8 cellular contexts compared by ENCODE assay signal in genomic region chr14:24136684-24137528, GRCh38. TPM values are rescaled to one million over a fixed set of nuclear protein-coding genes. Genes with fewer than 3 reads are reported as not detected.
DNase-seq lines count a peak whose midpoint lies in the region; ATAC-seq, FAIRE-seq and TF ChIP-seq lines count a peak whose summit lies in the region.

No MANE protein-coding gene starts in this region.

- H3K36me3 ChIP-seq in kidney (ENCODE audit: control insufficient read depth in 1 of 2, insufficient read depth in 2 of 2, low read length in 2 of 2) = peaks cover 14 to 23% of the 10 kb centered on the region in 2 donors

- no peak for DNase-seq in activated CD4-positive, alpha-beta T cell treated with anti-CD3 and anti-CD28 coated beads, Interleukin-2, amount 10 ng/mL, durations not matched to agents 24 days and 14 days
- DNase-seq in activated CD4-positive, alpha-beta T cell treated with anti-CD3 and anti-CD28 coated beads for 1 hour = no peak
- no peak for DNase-seq in kidney
- DNase-seq in epidermal melanocyte (ENCODE audit: insufficient read length, low spot score) = no peak
- no peak for DNase-seq in SW 1271 (lab: John Stamatoyannopoulos, UW)

- no peaks in the 10 kb centered on the region for H3K27me3 Mint-ChIP-seq in activated CD4-positive, alpha-beta T cell treated with anti-CD3 and anti-CD28 coated beads, Interleukin-2, amount 10 ng/mL, durations not matched to agents 24 days and 14 days
- no peaks in the 10 kb centered on the region for H3K27me3 Mint-ChIP-seq in activated naive CD4-positive, alpha-beta T cell treated with anti-CD3 and anti-CD28 coated beads, Interleukin-2, amount 50 U/mL, for 24 hours

- H3K4me3 Mint-ChIP-seq in activated CD4-positive, alpha-beta T cell treated with anti-CD3 and anti-CD28 coated beads, Interleukin-2, amount 10 ng/mL, durations not matched to agents 24 days and 14 days = peak overlapping the region; percentile 94
- H3K4me3 Mint-ChIP-seq in activated naive CD4-positive, alpha-beta T cell treated with anti-CD3 and anti-CD28 coated beads, Interleukin-2, amount 50 U/mL, for 24 hours = peak overlapping the region; percentile 93

- peaks cover 50% of the 10 kb centered on the region for H3K36me3 Mint-ChIP-seq in activated CD4-positive, alpha-beta T cell treated with anti-CD3 and anti-CD28 coated beads, Interleukin-2, amount 10 ng/mL, durations not matched to agents 24 days and 14 days (ENCODE audit: low read depth)
- peaks cover 17% of the 10 kb centered on the region for H3K36me3 Mint-ChIP-seq in activated naive CD4-positive, alpha-beta T cell treated with anti-CD3 and anti-CD28 coated beads, Interleukin-2, amount 50 U/mL, for 24 hours

- H3K9ac ChIP-seq in kidney (ENCODE audit: low read length in 2 of 2) = peak overlapping the region; percentile 54 to 77

- H3K4me1 Mint-ChIP-seq in activated CD4-positive, alpha-beta T cell treated with anti-CD3 and anti-CD28 coated beads, Interleukin-2, amount 10 ng/mL, durations not matched to agents 24 days and 14 days = peaks cover 49% of the 10 kb centered on the region
- H3K4me1 Mint-ChIP-seq in activated naive CD4-positive, alpha-beta T cell treated with anti-CD3 and anti-CD28 coated beads, Interleukin-2, amount 50 U/mL, for 24 hours = peaks cover 63% of the 10 kb centered on the region

- peaks cover 15 to 42% of the 10 kb centered on the region in 2 donors for H3K4me1 ChIP-seq in kidney (ENCODE audit: control insufficient read depth in 1 of 2, insufficient read depth in 1 of 2, low read depth in 1 of 2, low read length in 2 of 2)

- peak overlapping the region; percentile 90 for H3K27ac Mint-ChIP-seq in activated CD4-positive, alpha-beta T cell treated with anti-CD3 and anti-CD28 coated beads, Interleukin-2, amount 10 ng/mL, durations not matched to agents 24 days and 14 days
- peak overlapping the region; percentile 90 for H3K27ac Mint-ChIP-seq in activated naive CD4-positive, alpha-beta T cell treated with anti-CD3 and anti-CD28 coated beads, Interleukin-2, amount 50 U/mL, for 24 hours

- no peaks in the 10 kb centered on the region for H3K9me3 ChIP-seq in kidney (ENCODE audit: control insufficient read depth in 1 of 2, low read length in 2 of 2)

- no peak for TF ChIP-seq CTCF in kidney (IDR thresholded peaks at IDR 0.05; ENCODE audit: borderline replicate concordance, extremely low read depth, insufficient read depth)

- no peaks in the 10 kb centered on the region for H3K9me3 Mint-ChIP-seq in activated CD4-positive, alpha-beta T cell treated with anti-CD3 and anti-CD28 coated beads, Interleukin-2, amount 10 ng/mL, durations not matched to agents 24 days and 14 days
- H3K9me3 Mint-ChIP-seq in activated naive CD4-positive, alpha-beta T cell treated with anti-CD3 and anti-CD28 coated beads, Interleukin-2, amount 50 U/mL, for 24 hours = no peaks in the 10 kb centered on the region

- no peak for FAIRE-seq in kidney (lab: Jason Lieb, UNC)

- no peak for ATAC-seq in GM18502 (IDR thresholded peaks at IDR 0.05; ENCODE audit: poor library complexity, unreplicated experiment)

- peak overlapping the region; percentile 40 to 92 for H3K27ac ChIP-seq in kidney (ENCODE audit: low read depth in 2 of 2, low read length in 2 of 2)
- peak overlapping the region; percentile 85 for H3K27ac ChIP-seq in temporal lobe (ENCODE audit: low read depth, low read length)

- intact Hi-C loops in activated CD4-positive, alpha-beta T cell treated with anti-CD3 and anti-CD28 coated beads, Interleukin-2, amount 10 ng/mL, durations not matched to agents 24 days and 14 days (cut with micrococcal nuclease) = loop anchor here (1.0 kb wide), 4 partner anchors 9 to 76 kb away; partner anchors contain the start of genes CHMP4A, DCAF11, IRF9 and NRL
- intact Hi-C loops in kidney (cut with DNase I) = no loop called here

- peak overlapping the region; percentile 62 to 84 for H3K4me3 ChIP-seq in kidney (ENCODE audit: low read length in 2 of 2)

RNA-seq across cellular contexts. Expression of gene PSME1, which starts 0.9 kb away (rescaled TPM):
- 300 and 306 TPM in 2 replicates for total RNA-seq in activated CD4-positive, alpha-beta T cell treated with anti-CD3 and anti-CD28 coated beads, Interleukin-2, amount 10 ng/mL, durations not matched to agents 24 days and 14 days
- total RNA-seq in kidney (244 TPM), temporal lobe (16.0 TPM)
- 333 TPM for polyA plus RNA-seq in kidney (ENCODE audit: insufficient read depth, low read depth, low replicate concordance)

RNA-seq across cellular contexts. Expression of gene EMC9, which starts 4.5 kb away (rescaled TPM):
- total RNA-seq in activated CD4-positive, alpha-beta T cell treated with anti-CD3 and anti-CD28 coated beads, Interleukin-2, amount 10 ng/mL, durations not matched to agents 24 days and 14 days = 26.6 and 30.3 TPM in 2 replicates
- 22.1 TPM for total RNA-seq in kidney
- polyA plus RNA-seq in kidney (ENCODE audit: insufficient read depth, low read depth, low replicate concordance) = 62.5 TPM
- total RNA-seq in temporal lobe = 4.7 TPM

RNA-seq across cellular contexts. Expression of gene FITM1, which starts 6.4 kb away (rescaled TPM):
- total RNA-seq in activated CD4-positive, alpha-beta T cell treated with anti-CD3 and anti-CD28 coated beads, Interleukin-2, amount 10 ng/mL, durations not matched to agents 24 days and 14 days = 0.26 and 0.54 TPM in 2 replicates
- total RNA-seq in kidney (1.3 TPM), temporal lobe (not detected)
- polyA plus RNA-seq in kidney (ENCODE audit: insufficient read depth, low read depth, low replicate concordance) = 1.2 TPM

RNA-seq across cellular contexts. Expression of gene PSME2, which starts 9.5 kb away (rescaled TPM):
- 565 and 584 TPM in 2 replicates for total RNA-seq in activated CD4-positive, alpha-beta T cell treated with anti-CD3 and anti-CD28 coated beads, Interleukin-2, amount 10 ng/mL, durations not matched to agents 24 days and 14 days
- total RNA-seq in kidney (148 TPM), temporal lobe (17.2 TPM)
- 289 TPM for polyA plus RNA-seq in kidney (ENCODE audit: insufficient read depth, low read depth, low replicate concordance)

RNA-seq across cellular contexts. Expression of gene RNF31, which starts 10.4 kb away (rescaled TPM):
- 95.1 and 95.6 TPM in 2 replicates for total RNA-seq in activated CD4-positive, alpha-beta T cell treated with anti-CD3 and anti-CD28 coated beads, Interleukin-2, amount 10 ng/mL, durations not matched to agents 24 days and 14 days
- total RNA-seq in kidney (69.0 TPM), temporal lobe (27.5 TPM)
- 64.0 TPM for polyA plus RNA-seq in kidney (ENCODE audit: insufficient read depth, low read depth, low replicate concordance)

Comparison
In these comparisons a context has a peak if more than half of its experiments do, and no peak if none do; other contexts are left out.
1. RNA of gene PSME1, which starts 0.9 kb away (total RNA-seq): 300 to 306 TPM in activated CD4-positive, alpha-beta T cell treated with anti-CD3 and anti-CD28 coated beads, Interleukin-2, amount 10 ng/mL, durations not matched to agents 24 days and 14 days and 244 TPM in kidney (single experiment); 16.0 TPM in temporal lobe (single experiment); every median in the first group is over 10 times any median in the second.